Comparison of ENCODE assay signal across 28 cellular contexts in the genomic region with DNA sequence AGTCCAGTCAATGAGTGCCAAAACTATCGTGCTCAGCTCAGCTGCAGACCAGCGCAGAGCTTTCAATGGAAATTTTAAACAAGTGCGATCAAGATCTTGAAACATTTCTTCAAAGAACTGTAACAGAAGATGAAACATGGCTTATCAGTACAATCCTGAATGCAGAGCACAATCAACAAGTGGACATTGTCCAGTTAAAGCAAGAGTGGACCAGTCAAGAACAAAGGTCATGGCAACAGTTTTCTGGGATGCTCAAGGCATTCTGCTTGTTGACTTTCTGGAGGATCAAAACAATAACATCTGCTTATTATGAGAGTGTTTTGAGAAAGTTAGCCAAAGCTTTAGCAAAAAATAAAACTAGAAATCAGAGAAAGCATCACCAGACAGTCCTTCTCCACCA.
DNase-seq lines count a peak whose midpoint lies in the region; ATAC-seq, FAIRE-seq and TF ChIP-seq lines count a peak whose summit lies in the region.
"Had no signal": no experiment of that assay in that cellular context is flagged by ENCODE, and none has a peak within 500 bp of the region (broad histone marks: within the 10 kb centered on the region; RNA-seq: fewer than 3 reads in every experiment).

No MANE protein-coding gene starts in this region.

- H3K27ac ChIP-seq in K562 (ENCODE audit: extremely low read depth, low read depth, low read length) (no peak overlapping the region), liver (ENCODE audit: low read depth in 1 of 2, low read length in 2 of 2) (no peak overlapping the region), neural progenitor cell (no peak overlapping the region)
- H3K27ac ChIP-seq: BLaER1 had no signal

- TF ChIP-seq POLR2A in K562 (conservative IDR thresholded peaks at IDR 0.05): no peak
- no peak for TF ChIP-seq POLR2A in lower leg skin (IDR thresholded peaks at IDR 0.05)

- FAIRE-seq in K562 (lab: Jason Lieb, UNC): peak; percentile 23
- FAIRE-seq: A204.1, GM12878, GM12892, GM18507 had no signal

- H3K4me2 ChIP-seq in K562 (ENCODE audit: insufficient read depth, low read length) (no peak overlapping the region), neural progenitor cell (no peak overlapping the region)
- H3K4me2 ChIP-seq: BLaER1 had no signal

- peaks cover 3% of the 10 kb centered on the region for H3K27me3 Mint-ChIP-seq in neural progenitor cell (ENCODE audit: insufficient read depth, low read depth)

- H3K27ac Mint-ChIP-seq in neural progenitor cell: no peak overlapping the region
- H3K27ac Mint-ChIP-seq: CD14-positive monocyte; CD4-positive, alpha-beta memory T cell; CD4-positive, CD25-positive, alpha-beta regulatory T cell; CD8-positive, alpha-beta memory T cell had no signal

- DNase-seq in K562 (ENCODE audit: extremely low read depth in 1 of 4, low spot score in 3 of 4): no peak
- DNase-seq in fibroblast of villous mesenchyme (ENCODE audit: low read depth): peak; percentile 80
- DNase-seq in NCI-H128 (lab: John Stamatoyannopoulos, UW; ENCODE audit: unreplicated experiment): no peak
- DNase-seq in lower leg skin (ENCODE audit: low spot score in 2 of 2): no peak
- no peak for DNase-seq in neural progenitor cell (ENCODE audit: low spot score)
- DNase-seq: 8988T; ACHN; BE2C; C1 segment of cervical spinal cord; CD4-positive, alpha-beta memory T cell; CD4-positive, CD25-positive, alpha-beta regulatory T cell; CD8-positive, alpha-beta memory T cell; COR-L47; DMS 273 treated with DMSO at 0.1 percent for 48 hours; DMS153; DMS53; DMS79; DND-41; EL; GDM1 had no signal

- TF ChIP-seq RAD21 in K562 (CRISPR knock-in tag; conservative IDR thresholded peaks at IDR 0.05 in 1 of 2, IDR thresholded peaks at IDR 0.05 in 1 of 2): no peak
- TF ChIP-seq RAD21 in liver (IDR thresholded peaks at IDR 0.05): no peak

- H4K20me1 ChIP-seq in K562 (replicated peaks; ENCODE audit: control insufficient read depth, insufficient read depth, low read length) (no peaks in the 10 kb centered on the region), neural progenitor cell (ENCODE audit: low read depth) (no peaks in the 10 kb centered on the region)
- H4K20me1 ChIP-seq: BLaER1 had no signal

- H3K9me1 ChIP-seq in K562 (ENCODE audit: control insufficient read depth, insufficient read depth, low read length): no peaks in the 10 kb centered on the region

- H3K36me3 ChIP-seq in K562 (ENCODE audit: control insufficient read depth, insufficient read depth, low read length) (no peaks in the 10 kb centered on the region), liver (ENCODE audit: control insufficient read depth in 4 of 4, insufficient read depth in 3 of 4, low read depth in 1 of 4, low read length in 3 of 4) (no peaks in the 10 kb centered on the region), neural progenitor cell (no peaks in the 10 kb centered on the region)
- H3K36me3 ChIP-seq: BE2C, BLaER1 had no signal

- H3K9me3 ChIP-seq in K562 (replicated peaks; ENCODE audit: control insufficient read depth, insufficient read depth, low read depth, low read length): no peaks in the 10 kb centered on the region
- H3K9me3 ChIP-seq in liver (ENCODE audit: control insufficient read depth in 4 of 4, low read length in 3 of 4): no peaks in the 10 kb centered on the region
- H3K9me3 ChIP-seq in neural progenitor cell (ENCODE audit: low read depth): no peaks in the 10 kb centered on the region
- H3K9me3 ChIP-seq: BE2C had no signal

- TF ChIP-seq CTCF in K562 (IDR thresholded peaks at IDR 0.05 in 2 of 3, conservative IDR thresholded peaks at IDR 0.05 in 1 of 3; ENCODE audit: insufficient read depth in 2 of 3, low read depth in 1 of 3, low read length in 3 of 3): no peak
- TF ChIP-seq CTCF in fibroblast of villous mesenchyme (IDR thresholded peaks at IDR 0.05; ENCODE audit: insufficient read depth, low read depth, low read length): no peak
- no peak for TF ChIP-seq CTCF in liver (IDR thresholded peaks at IDR 0.05; ENCODE audit: low read depth, low read length, missing input control)
- TF ChIP-seq CTCF in lower leg skin (IDR thresholded peaks at IDR 0.05): no peak
- TF ChIP-seq CTCF in neural progenitor cell (IDR thresholded peaks at IDR 0.05): no peak

- H3K4me3 ChIP-seq in K562: no peak overlapping the region
- no peak overlapping the region for H3K4me3 ChIP-seq in fibroblast of villous mesenchyme (ENCODE audit: low read depth, low read length)
- no peak overlapping the region for H3K4me3 ChIP-seq in liver (ENCODE audit: low read depth in 1 of 3, low read length in 3 of 3)
- no peak overlapping the region for H3K4me3 ChIP-seq in lower leg skin (ENCODE audit: low read depth, poor library complexity, severe bottlenecking)
- no peak overlapping the region for H3K4me3 ChIP-seq in neural progenitor cell
- H3K4me3 ChIP-seq: BLaER1, GM12878 had no signal

- in situ Hi-C loops in K562 (cut with MboI): no loop called here

- H3K36me3 Mint-ChIP-seq in neural progenitor cell: no peaks in the 10 kb centered on the region
- H3K36me3 Mint-ChIP-seq: CD14-positive monocyte; CD4-positive, alpha-beta memory T cell; CD4-positive, CD25-positive, alpha-beta regulatory T cell; CD8-positive, alpha-beta memory T cell had no signal

- H3K27me3 ChIP-seq in K562 (ENCODE audit: control insufficient read depth in 2 of 2, insufficient read depth in 2 of 2, low read length in 2 of 2): peaks cover 0 to 10% of the 10 kb centered on the region in 2 experiments; a peak in 2 of 5 replicates
- H3K27me3 ChIP-seq in liver (ENCODE audit: control insufficient read depth in 4 of 4, insufficient read depth in 4 of 4, low read length in 3 of 4): no peaks in the 10 kb centered on the region
- no peaks in the 10 kb centered on the region for H3K27me3 ChIP-seq in neural progenitor cell
- H3K27me3 ChIP-seq: BE2C, BLaER1 had no signal

- BruUV-seq in K562 (replicated peaks; lab: Mats Ljungman, UMichigan): no TSS peak

- POLR2A ChIA-PET in K562 (lab: Yijun Ruan, JAX): interaction anchor here (1.6 kb wide), 1 partner anchor 9 kb away, joined by 5 read pairs; no protein-coding TSS in a partner anchor

- H3K4me1 Mint-ChIP-seq in neural progenitor cell: peaks cover 2% of the 10 kb centered on the region
- H3K4me1 Mint-ChIP-seq: CD14-positive monocyte; CD4-positive, alpha-beta memory T cell; CD4-positive, CD25-positive, alpha-beta regulatory T cell; CD8-positive, alpha-beta memory T cell had no signal

- no peak for ATAC-seq in K562
- no peak for ATAC-seq in HG03457 (IDR thresholded peaks at IDR 0.05; ENCODE audit: unreplicated experiment)
- ATAC-seq: GM12878 had no signal

- no peaks in the 10 kb centered on the region for H3F3A ChIP-seq in neural progenitor cell (ENCODE audit: low read depth)

- H2AFZ ChIP-seq in K562 (ENCODE audit: low read depth, low read length): no peak overlapping the region
- no peak overlapping the region for H2AFZ ChIP-seq in neural progenitor cell (replicated peaks)

- CTCF ChIA-PET in K562 (lab: Yijun Ruan, JAX; ENCODE audit: low intra/inter-chr PET ratio): no interaction called here

- 3% methylated on average over 3 of the region's 3 CpGs for WGBS in K562 (ENCODE audit: insufficient coverage, low coverage, missing lambda C conversion rate)
- WGBS in liver: 69% methylated on average over 3 of the region's 3 CpGs
- WGBS in lower leg skin, 2 donors: 30 to 70% methylated on average over 3 of the region's 3 CpGs

- intact Hi-C loops in K562 (cut with micrococcal nuclease): no loop called here
- intact Hi-C loops in lower leg skin (cut with DNase I; ENCODE audit: low total_unique reads): no loop called here

- H3K4me3 Mint-ChIP-seq in neural progenitor cell: no peak overlapping the region
- H3K4me3 Mint-ChIP-seq: CD4-positive, alpha-beta memory T cell; CD4-positive, CD25-positive, alpha-beta regulatory T cell; CD8-positive, alpha-beta memory T cell had no signal

- no peak overlapping the region for H3K9ac ChIP-seq in K562 (ENCODE audit: insufficient read depth in 1 of 2, low read depth in 2 of 2, low read length in 2 of 2)
- no peak overlapping the region for H3K9ac ChIP-seq in liver (ENCODE audit: low read depth in 1 of 2, low read length in 2 of 2)
- H3K9ac ChIP-seq in neural progenitor cell: no peak overlapping the region
- H3K9ac ChIP-seq: BLaER1 had no signal

- no peaks in the 10 kb centered on the region for H3K9me3 Mint-ChIP-seq in neural progenitor cell
- H3K9me3 Mint-ChIP-seq: CD4-positive, CD25-positive, alpha-beta regulatory T cell; CD8-positive, alpha-beta memory T cell had no signal

- H3K79me2 ChIP-seq in K562 (ENCODE audit: control insufficient read depth, insufficient read depth, low read length): no peaks in the 10 kb centered on the region
- no peaks in the 10 kb centered on the region for H3K79me2 ChIP-seq in neural progenitor cell (ENCODE audit: low read depth)

- H3K4me1 ChIP-seq in K562 (replicated peaks in 1 of 2; ENCODE audit: control insufficient read depth in 2 of 2, insufficient read depth in 2 of 2, low read length in 2 of 2) (no peaks in the 10 kb centered on the region), liver (ENCODE audit: control insufficient read depth in 4 of 4, insufficient read depth in 4 of 4, low read length in 3 of 4) (peaks cover 0 to 5% (median 3%) of the 10 kb centered on the region in 4 donors), neural progenitor cell (peaks cover 5% of the 10 kb centered on the region)
- H3K4me1 ChIP-seq: BE2C had no signal

- no peak for TF ChIP-seq EP300 in K562 (IDR thresholded peaks at IDR 0.05; ENCODE audit: low read length)

TF ChIP-seq in liver, 16 proteins besides CTCF, POLR2A, EP300 and RAD21:
- peak; percentile 44 to 51 for TF ChIP-seq HNF4A (conservative IDR thresholded peaks at IDR 0.05)
- TF ChIP-seq, protein P1, sequence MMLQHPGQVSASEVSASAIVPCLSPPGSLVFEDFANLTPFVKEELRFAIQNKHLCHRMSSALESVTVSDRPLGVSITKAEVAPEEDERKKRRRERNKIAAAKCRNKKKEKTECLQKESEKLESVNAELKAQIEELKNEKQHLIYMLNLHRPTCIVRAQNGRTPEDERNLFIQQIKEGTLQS (IDR thresholded peaks at IDR 0.05): no peak
